26 cellular contexts compared by ENCODE assay signal in genomic region chr21:34625194-34625593, GRCh38. TPM values are rescaled to one million over a fixed set of nuclear protein-coding genes. Genes with fewer than 3 reads are reported as not detected.
DNase-seq lines count a peak whose midpoint lies in the region; ATAC-seq, FAIRE-seq and TF ChIP-seq lines count a peak whose summit lies in the region.
"Had no signal": no experiment of that assay in that cellular context is flagged by ENCODE, and none has a peak within 500 bp of the region (broad histone marks: within the 10 kb centered on the region; RNA-seq: fewer than 3 reads in every experiment).

No MANE protein-coding gene starts in this region.

- H3K36me3 ChIP-seq in heart left ventricle (no peaks in the 10 kb centered on the region), PC-3 (ENCODE audit: low read depth, low read length) (no peaks in the 10 kb centered on the region), small intestine (ENCODE audit: control insufficient read depth in 2 of 2, insufficient read depth in 2 of 2, low read length in 2 of 2) (no peaks in the 10 kb centered on the region)
- H3K36me3 ChIP-seq: BLaER1 had no signal

- no peak overlapping the region for H2AFZ ChIP-seq in PC-3 (ENCODE audit: low read length)

- peaks cover 7% of the 10 kb centered on the region for H3K9me3 Mint-ChIP-seq in WTC11
- H3K9me3 Mint-ChIP-seq: CD4-positive, CD25-positive, alpha-beta regulatory T cell had no signal

- no peaks in the 10 kb centered on the region for H3K79me2 ChIP-seq in PC-3 (ENCODE audit: low read length)

- H3K9ac ChIP-seq in PC-3 (ENCODE audit: low read length) = no peak overlapping the region
- H3K9ac ChIP-seq: BLaER1, KMS-11 had no signal

- no peaks in the 10 kb centered on the region for H4K20me1 ChIP-seq in PC-3 (ENCODE audit: low read length)
- H4K20me1 ChIP-seq: BLaER1 had no signal

- POLR2A ChIA-PET in PC-3 (lab: Charles Lee; ENCODE audit: unreplicated experiment) = interaction anchor here (0.6 kb wide), 2 partner anchors 146 to 534 kb away, joined by 3 to 5 read pairs; no protein-coding TSS in a partner anchor
- POLR2A ChIA-PET in WTC11 (lab: Charles Lee) = no interaction called here

- DNase-seq in heart left ventricle = peak in 1 of 5 donors; percentile 29
- no peak for DNase-seq in left cardiac atrium
- peak; percentile 12 for DNase-seq in PC-3
- DNase-seq in right cardiac atrium = peak in 1 of 3 donors; percentile 66
- peak; percentile 7 for DNase-seq in small intestine
- DNase-seq in medulla oblongata (ENCODE audit: extremely low spot score) = no peak
- DNase-seq in WTC11 (ENCODE audit: low spot score) = no peak
- DNase-seq: CD4-positive, CD25-positive, alpha-beta regulatory T cell; GF-D8; H7; IMR-90; MM.1S; NCI-H2029; NCI-H446; NCI-H524 treated with DMSO at 0.1 percent for 48 hours; SIG-M5 had no signal

- H3K27me3 Mint-ChIP-seq in WTC11 (ENCODE audit: low read depth) = peaks cover 3% of the 10 kb centered on the region; the same call in 1 of the 2 replicates

- H3K4me1 Mint-ChIP-seq in WTC11 = no peaks in the 10 kb centered on the region
- H3K4me1 Mint-ChIP-seq: CD4-positive, CD25-positive, alpha-beta regulatory T cell had no signal

- ATAC-seq in heart left ventricle = peak in 3 of 4 donors; percentile 20 to 51 (median 51)
- ATAC-seq in left cardiac atrium = no peak
- no peak for ATAC-seq in PC-3
- peak; percentile 40 to 59 for ATAC-seq in right cardiac atrium
- ATAC-seq in HG02852 (IDR thresholded peaks at IDR 0.05; ENCODE audit: unreplicated experiment) = no peak
- ATAC-seq in WTC11 = no peak
- ATAC-seq: Panc1 had no signal

- H3K36me3 Mint-ChIP-seq in WTC11 = no peaks in the 10 kb centered on the region
- H3K36me3 Mint-ChIP-seq: CD4-positive, CD25-positive, alpha-beta regulatory T cell had no signal

- BruUV-seq in PC-3 (replicated peaks; lab: Mats Ljungman, UMichigan) = no TSS peak

- H3K27ac ChIP-seq in heart left ventricle (no peak overlapping the region), PC-3 (ENCODE audit: low read length) (no peak overlapping the region), right cardiac atrium (ENCODE audit: low read length) (no peak overlapping the region), small intestine (ENCODE audit: low read depth in 1 of 2, low read length in 1 of 2) (no peak overlapping the region)
- H3K27ac ChIP-seq: BLaER1, KMS-11, RWPE1, SK-N-MC had no signal

- no peak for TF ChIP-seq POLR2A in heart left ventricle (IDR thresholded peaks at IDR 0.05)

- H3K4me3 ChIP-seq in heart left ventricle = no peak overlapping the region
- no peak overlapping the region for H3K4me3 ChIP-seq in PC-3 (ENCODE audit: low read length)
- no peak overlapping the region for H3K4me3 ChIP-seq in right cardiac atrium (ENCODE audit: low read length)
- no peak overlapping the region for H3K4me3 ChIP-seq in small intestine (ENCODE audit: low read depth in 1 of 2, low read length in 2 of 2)
- H3K4me3 ChIP-seq: BLaER1, SK-N-MC had no signal

- no peak overlapping the region for H3K4me3 Mint-ChIP-seq in WTC11
- H3K4me3 Mint-ChIP-seq: CD4-positive, CD25-positive, alpha-beta regulatory T cell had no signal

- no peak overlapping the region for H3K27ac Mint-ChIP-seq in WTC11
- H3K27ac Mint-ChIP-seq: CD4-positive, CD25-positive, alpha-beta regulatory T cell had no signal

- intact Hi-C loops in heart left ventricle (cut with DNase I) (loop anchor here in 2 of 10 donors (10.0 kb wide), 2 partner anchors 700 to 720 kb away; no protein-coding TSS in a partner anchor), left cardiac atrium (cut with DNase I) (no loop called here), PC-3 (cut with micrococcal nuclease) (no loop called here), right cardiac atrium (cut with DNase I) (no loop called here)

- H3K9me3 ChIP-seq in heart left ventricle (no peaks in the 10 kb centered on the region), PC-3 (ENCODE audit: low read length) (no peaks in the 10 kb centered on the region), right cardiac atrium (ENCODE audit: control insufficient read depth, low read length) (no peaks in the 10 kb centered on the region), small intestine (ENCODE audit: control insufficient read depth, low read depth) (no peaks in the 10 kb centered on the region)

- 54 to 72% (median 61%) methylated on average over 5 of the region's 5 CpGs for WGBS in heart left ventricle, 4 donors
- 42% methylated on average over 5 of the region's 5 CpGs for WGBS in right cardiac atrium
- WGBS in small intestine, 3 donors = 40 to 64% (median 46%) methylated on average over 5 of the region's 5 CpGs

- no peak overlapping the region for H3K4me2 ChIP-seq in PC-3 (ENCODE audit: low read length)
- H3K4me2 ChIP-seq: BLaER1, KMS-11 had no signal

- CTCF ChIA-PET in PC-3 (lab: Charles Lee) (interaction anchor here (0.8 kb wide), 1 partner anchor 22 kb away, joined by 6 read pairs; no protein-coding TSS in a partner anchor), WTC11 (lab: Charles Lee) (interaction anchor here (1.1 to 1.5 kb wide), 3 partner anchors 22 to 115 kb away, joined by 3 to 6 read pairs (median 6); no protein-coding TSS in a partner anchor)

- no peaks in the 10 kb centered on the region for H3F3A ChIP-seq in PC-3 (ENCODE audit: low read length, unreplicated experiment)

- H3K9me2 ChIP-seq in PC-3 (replicated peaks; ENCODE audit: low read length) = no peaks in the 10 kb centered on the region

- H3K27me3 ChIP-seq in heart left ventricle (no peaks in the 10 kb centered on the region), PC-3 (ENCODE audit: low read length) (peaks cover 11% of the 10 kb centered on the region; the same call in 1 of the 2 replicates), right cardiac atrium (ENCODE audit: control insufficient read depth, insufficient read depth) (no peaks in the 10 kb centered on the region), small intestine (ENCODE audit: control insufficient read depth in 2 of 2, insufficient read depth in 2 of 2, low read length in 2 of 2) (no peaks in the 10 kb centered on the region)
- H3K27me3 ChIP-seq: BLaER1 had no signal

- FAIRE-seq in small intestine (lab: Jason Lieb, UNC) = no peak
- FAIRE-seq: A204.1, GM12892, GM19239 had no signal

- H3K4me1 ChIP-seq in heart left ventricle (peaks cover 0 to 11% (median 2%) of the 10 kb centered on the region in 12 donors), PC-3 (ENCODE audit: insufficient read depth, low read length) (no peaks in the 10 kb centered on the region), right cardiac atrium (ENCODE audit: control insufficient read depth, insufficient read depth, low read length) (no peaks in the 10 kb centered on the region), small intestine (ENCODE audit: control insufficient read depth in 2 of 2, insufficient read depth in 1 of 2, low read depth in 1 of 2, low read length in 1 of 2) (no peaks in the 10 kb centered on the region)

- TF ChIP-seq CTCF in heart left ventricle (IDR thresholded peaks at IDR 0.05) (no peak), PC-3 (conservative IDR thresholded peaks at IDR 0.05; ENCODE audit: low read depth, low read length) (no peak), WTC11 (IDR thresholded peaks at IDR 0.05) (no peak)

TF ChIP-seq in WTC11, 78 proteins besides CTCF, POLR2A, EP300 and RAD21 (continues in another document):
- TF ChIP-seq E2F4 (CRISPR knock-in tag; IDR thresholded peaks at IDR 0.05; ENCODE audit: borderline replicate concordance, low read depth) = no peak
- no peak for TF ChIP-seq EMX1 (CRISPR knock-in tag; IDR thresholded peaks at IDR 0.05)

RNA-seq across cellular contexts. Expression of gene RCAN1, which starts 10.3 kb away (rescaled TPM):
- 100 to 1,000 TPM in 1 of 9 donors, 10 to 100 TPM in 8; 33.7 to 102 (median 57.6) TPM for total RNA-seq in heart left ventricle
- polyA plus RNA-seq in heart left ventricle = 10 to 100 TPM; 56.3 to 99.1 TPM
- total RNA-seq in left cardiac atrium = 10 to 100 TPM; 34.8 to 35.3 TPM
- 24.2 and 26.2 TPM in 2 replicates for total RNA-seq in PC-3 (2014; rRNA removed)
- total RNA-seq in right cardiac atrium = 10 to 100 TPM; 26.7 to 39.7 (median 30.7) TPM
- polyA plus RNA-seq in right cardiac atrium = 32.4 TPM
- polyA plus RNA-seq in small intestine = 10 to 100 TPM; 23.6 to 38.9 (median 31.6) TPM
- 5.4 to 5.9 TPM (median 5.6 TPM) in 3 replicates for total RNA-seq in WTC11 (2021)

RNA-seq across cellular contexts. Expression of gene CLIC6, which starts 43.6 kb away (rescaled TPM):
- total RNA-seq in heart left ventricle = 10 to 100 TPM in 1 of 9 donors, 1 to 10 TPM in 8; 2.6 to 15.7 (median 7.5) TPM
- polyA plus RNA-seq in heart left ventricle = 1 to 10 TPM; 5.5 to 8.4 TPM
- total RNA-seq in left cardiac atrium = 1 to 10 TPM; 4.8 to 9.3 TPM
- total RNA-seq in PC-3 (2014; rRNA removed) = not detected in 2 replicates
- total RNA-seq in right cardiac atrium = 10 to 100 TPM in 3 of 4 donors, 1 to 10 TPM in 1; 7.1 to 13.7 (median 12.8) TPM
- polyA plus RNA-seq in right cardiac atrium = 6.1 TPM
- polyA plus RNA-seq in small intestine = 1 to 10 TPM in 1 of 3 donors, under 1 TPM in 2; 0.22 to 3.2 (median 0.81) TPM
- 1.8 to 3.8 TPM (median 3.7 TPM) in 3 replicates for total RNA-seq in WTC11 (2021)
- total RNA-seq: CD4-positive, CD25-positive, alpha-beta regulatory T cell; IMR-90 had no signal
- polyA plus RNA-seq: AG04450; CD4-positive, CD25-positive, alpha-beta regulatory T cell; IMR-90 had no signal

Comparison
In these comparisons a context has a peak if more than half of its experiments do, and no peak if none do; other contexts are left out.
1. ATAC-seq: peak in heart left ventricle (3 of 4) and right cardiac atrium (2 of 2); none in left cardiac atrium (0 of 2), PC-3 (single experiment), HG02852 (single experiment) and WTC11 (single experiment).
2. DNase-seq: peak in PC-3 (single experiment) and small intestine (single experiment); none in left cardiac atrium (single experiment), medulla oblongata (single experiment) and WTC11 (single experiment).